ENCODE assay signal across 15 cellular contexts in the genomic region with DNA sequence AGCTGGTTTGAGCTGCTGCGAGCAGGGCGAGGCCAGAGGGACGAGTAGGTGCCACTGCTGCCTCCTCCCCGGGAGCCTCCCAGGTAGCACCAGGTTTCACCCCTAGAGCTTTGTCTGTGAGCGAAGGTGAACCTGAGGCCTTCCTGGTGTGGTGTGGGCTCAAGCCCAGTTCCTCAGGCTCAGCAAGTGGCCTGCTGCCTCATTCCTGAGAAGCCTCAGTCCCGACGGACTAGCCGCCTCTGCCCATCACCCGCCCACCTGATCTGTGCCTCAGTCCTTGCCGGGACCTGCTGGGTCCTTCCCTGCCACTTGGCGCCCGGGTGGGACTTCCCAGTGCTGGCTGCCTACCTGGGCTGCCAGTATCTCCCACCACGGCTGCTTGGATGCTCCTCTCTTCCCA. TPM values are rescaled to one million over a fixed set of nuclear protein-coding genes. Genes with fewer than 3 reads are reported as not detected.
A peak's percentile ranks its signal among the peaks of the same experiment; 100 is the strongest.
DNase-seq lines count a peak whose midpoint lies in the region; ATAC-seq and TF ChIP-seq lines count a peak whose summit lies in the region.
"Had no signal": no experiment of that assay in that cellular context is flagged by ENCODE, and none has a peak within 500 bp of the region (broad histone marks: within the 10 kb centered on the region; RNA-seq: fewer than 3 reads in every experiment).

No MANE protein-coding gene starts in this region.

- H3K9me3 Mint-ChIP-seq in activated CD4-positive, alpha-beta T cell treated with anti-CD3 and anti-CD28 coated beads, Interleukin-2, amount 10 ng/mL, durations not matched to agents 7 days and 5 days: peaks cover 8% of the 10 kb centered on the region
- peaks cover 6% of the 10 kb centered on the region for H3K9me3 Mint-ChIP-seq in activated naive CD8-positive, alpha-beta T cell treated with anti-CD3 and anti-CD28 coated beads, Interleukin-2, amount 10 ng/mL, durations not matched to agents 7 days and 5 days
- peaks cover 6% of the 10 kb centered on the region for H3K9me3 Mint-ChIP-seq in stimulated activated effector memory CD8-positive, alpha-beta T cell treated with anti-CD3 and anti-CD28 coated beads, Interleukin-12 subunit alpha, Interleukin-12 subunit beta, amount 100 ng/mL, for 72 hours

- H3K27me3 ChIP-seq in Karpas-422 (ENCODE audit: low read length): no peaks in the 10 kb centered on the region
- H3K27me3 ChIP-seq: body of pancreas, dorsolateral prefrontal cortex, right atrium auricular region had no signal

- no peaks in the 10 kb centered on the region for H4K20me1 ChIP-seq in Karpas-422 (ENCODE audit: insufficient read depth, low read depth, low read length)

- peaks cover 60% of the 10 kb centered on the region for H3K4me1 Mint-ChIP-seq in activated CD4-positive, alpha-beta T cell treated with anti-CD3 and anti-CD28 coated beads, Interleukin-2, amount 10 ng/mL, durations not matched to agents 7 days and 5 days
- H3K4me1 Mint-ChIP-seq in activated naive CD8-positive, alpha-beta T cell treated with anti-CD3 and anti-CD28 coated beads, Interleukin-2, amount 10 ng/mL, durations not matched to agents 7 days and 5 days: peaks cover 39% of the 10 kb centered on the region
- H3K4me1 Mint-ChIP-seq in stimulated activated effector memory CD8-positive, alpha-beta T cell treated with anti-CD3 and anti-CD28 coated beads, Interleukin-12 subunit alpha, Interleukin-12 subunit beta, amount 100 ng/mL, for 72 hours: peaks cover 60% of the 10 kb centered on the region

- peak overlapping the region; percentile 83 for H3K27ac Mint-ChIP-seq in activated CD4-positive, alpha-beta T cell treated with anti-CD3 and anti-CD28 coated beads, Interleukin-2, amount 10 ng/mL, durations not matched to agents 7 days and 5 days
- peak overlapping the region; percentile 96 for H3K27ac Mint-ChIP-seq in activated naive CD8-positive, alpha-beta T cell treated with anti-CD3 and anti-CD28 coated beads, Interleukin-2, amount 10 ng/mL, durations not matched to agents 7 days and 5 days
- peak overlapping the region; percentile 98 for H3K27ac Mint-ChIP-seq in stimulated activated effector memory CD8-positive, alpha-beta T cell treated with anti-CD3 and anti-CD28 coated beads, Interleukin-12 subunit alpha, Interleukin-12 subunit beta, amount 100 ng/mL, for 72 hours

- H3K4me3 ChIP-seq in Karpas-422 (ENCODE audit: low read length): peak overlapping the region; percentile 95
- H3K4me3 ChIP-seq: body of pancreas, dorsolateral prefrontal cortex, right atrium auricular region had no signal

- H3K36me3 ChIP-seq in Karpas-422 (ENCODE audit: insufficient read depth, low read length): peaks cover 19% of the 10 kb centered on the region
- H3K36me3 ChIP-seq: right atrium auricular region had no signal

- peak overlapping the region; percentile 90 for H3K4me2 ChIP-seq in Karpas-422 (ENCODE audit: low read depth, low read length, poor library complexity, severe bottlenecking)

- TF ChIP-seq CTCF in GM13976 (IDR thresholded peaks at IDR 0.05; ENCODE audit: borderline replicate concordance, control extremely low read depth, extremely low read depth, insufficient read depth, missing control alignments): no peak

- H3K27ac ChIP-seq in Karpas-422 (ENCODE audit: low read length): peak overlapping the region; percentile 95
- H3K27ac ChIP-seq: body of pancreas, dorsolateral prefrontal cortex, left ventricle myocardium inferior, right atrium auricular region had no signal

- POLR2A ChIA-PET in activated CD4-positive, alpha-beta T cell treated with anti-CD3 and anti-CD28 coated beads, Interleukin-2, amount 10 ng/mL, durations not matched to agents 7 days and 5 days (lab: Charles Lee): interaction anchor here (0.6 kb wide), 1 partner anchor 29 kb away, joined by 6 read pairs; no protein-coding TSS in a partner anchor
- POLR2A ChIA-PET in activated naive CD8-positive, alpha-beta T cell treated with anti-CD3 and anti-CD28 coated beads, Interleukin-2, amount 10 ng/mL, durations not matched to agents 7 days and 5 days (lab: Charles Lee): interaction anchor here (0.6 to 5.1 kb wide), 4 partner anchors 36 to 58 kb away, joined by 3 to 35 read pairs (median 5); partner anchors contain the start of gene SLX4

- H3K9ac ChIP-seq in Karpas-422 (ENCODE audit: low read length): peak overlapping the region; percentile 98

- no peak for ATAC-seq in activated naive CD8-positive, alpha-beta T cell treated with anti-CD3 and anti-CD28 coated beads, Interleukin-2, amount 10 ng/mL, durations not matched to agents 7 days and 5 days (ENCODE audit: low read depth)
- ATAC-seq in stimulated activated effector memory CD8-positive, alpha-beta T cell treated with anti-CD3 and anti-CD28 coated beads, Interleukin-12 subunit alpha, Interleukin-12 subunit beta, amount 100 ng/mL, for 72 hours: no peak
- no peak for ATAC-seq in GM21367 (IDR thresholded peaks at IDR 0.05; ENCODE audit: unreplicated experiment)
- ATAC-seq: body of pancreas had no signal

- peak overlapping the region; percentile 98 for H3K4me3 Mint-ChIP-seq in activated CD4-positive, alpha-beta T cell treated with anti-CD3 and anti-CD28 coated beads, Interleukin-2, amount 10 ng/mL, durations not matched to agents 7 days and 5 days
- H3K4me3 Mint-ChIP-seq in activated naive CD8-positive, alpha-beta T cell treated with anti-CD3 and anti-CD28 coated beads, Interleukin-2, amount 10 ng/mL, durations not matched to agents 7 days and 5 days: peak overlapping the region; percentile 96
- H3K4me3 Mint-ChIP-seq in stimulated activated effector memory CD8-positive, alpha-beta T cell treated with anti-CD3 and anti-CD28 coated beads, Interleukin-12 subunit alpha, Interleukin-12 subunit beta, amount 100 ng/mL, for 72 hours: peak overlapping the region; percentile 99
- H3K4me3 Mint-ChIP-seq: neural crest cell had no signal

- H3K9me2 ChIP-seq in Karpas-422 (replicated peaks; ENCODE audit: insufficient read depth, low read length): no peaks in the 10 kb centered on the region

- in situ Hi-C loops in GM13976 (cut with MboI; ENCODE audit: low sequenced_read_pairs, unreplicated experiment): no loop called here

- H3K79me2 ChIP-seq in Karpas-422 (ENCODE audit: low read length): peaks cover 58% of the 10 kb centered on the region

- peaks cover 3% of the 10 kb centered on the region for H3K9me3 ChIP-seq in Karpas-422 (ENCODE audit: low read length)

- H2AFZ ChIP-seq in Karpas-422 (ENCODE audit: low read length): no peak overlapping the region

- no peak for DNase-seq in activated CD4-positive, alpha-beta T cell treated with anti-CD3 and anti-CD28 coated beads, Interleukin-2, amount 10 ng/mL, durations not matched to agents 7 days and 5 days
- no peak for DNase-seq in activated CD4-positive, alpha-beta T cell treated with anti-CD3 and anti-CD28 coated beads for 48 hours
- DNase-seq in Karpas-422 (no peak), GM13976 (ENCODE audit: low spot score) (no peak), 8988T (no peak)
- no peak for DNase-seq in activated naive CD8-positive, alpha-beta T cell treated with anti-CD3 and anti-CD28 coated beads, Interleukin-2, amount 10 ng/mL, durations not matched to agents 7 days and 5 days
- peak in 1 of 2 donors; percentile 54 for DNase-seq in stimulated activated effector memory CD8-positive, alpha-beta T cell treated with anti-CD3 and anti-CD28 coated beads, Interleukin-12 subunit alpha, Interleukin-12 subunit beta, amount 100 ng/mL, for 72 hours (ENCODE audit: low spot score in 2 of 2)
- DNase-seq: body of pancreas, Calu3, dorsolateral prefrontal cortex, left ventricle myocardium inferior, NCI-H2081 had no signal

- H3K4me1 ChIP-seq in Karpas-422 (ENCODE audit: low read length): peaks cover 49% of the 10 kb centered on the region
- H3K4me1 ChIP-seq: body of pancreas, left ventricle myocardium inferior had no signal

- H3K27me3 Mint-ChIP-seq in activated CD4-positive, alpha-beta T cell treated with anti-CD3 and anti-CD28 coated beads, Interleukin-2, amount 10 ng/mL, durations not matched to agents 7 days and 5 days: no peaks in the 10 kb centered on the region
- no peaks in the 10 kb centered on the region for H3K27me3 Mint-ChIP-seq in activated naive CD8-positive, alpha-beta T cell treated with anti-CD3 and anti-CD28 coated beads, Interleukin-2, amount 10 ng/mL, durations not matched to agents 7 days and 5 days

- CTCF ChIA-PET in activated CD4-positive, alpha-beta T cell treated with anti-CD3 and anti-CD28 coated beads, Interleukin-2, amount 10 ng/mL, durations not matched to agents 7 days and 5 days (lab: Charles Lee): interaction anchor here (1.0 to 1.2 kb wide), 2 partner anchors 51 to 678 kb away, joined by 3 to 4 read pairs; no protein-coding TSS in a partner anchor

- peaks cover 53% of the 10 kb centered on the region for H3K36me3 Mint-ChIP-seq in activated CD4-positive, alpha-beta T cell treated with anti-CD3 and anti-CD28 coated beads, Interleukin-2, amount 10 ng/mL, durations not matched to agents 7 days and 5 days (ENCODE audit: low read depth)
- peaks cover 34% of the 10 kb centered on the region for H3K36me3 Mint-ChIP-seq in activated naive CD8-positive, alpha-beta T cell treated with anti-CD3 and anti-CD28 coated beads, Interleukin-2, amount 10 ng/mL, durations not matched to agents 7 days and 5 days
- peaks cover 62% of the 10 kb centered on the region for H3K36me3 Mint-ChIP-seq in stimulated activated effector memory CD8-positive, alpha-beta T cell treated with anti-CD3 and anti-CD28 coated beads, Interleukin-12 subunit alpha, Interleukin-12 subunit beta, amount 100 ng/mL, for 72 hours

RNA-seq across cellular contexts. Expression of gene NLRC3, which starts 1.7 kb away (rescaled TPM):
- 10 to 100 TPM; 80.7 to 98.7 TPM for total RNA-seq in activated CD4-positive, alpha-beta T cell treated with anti-CD3 and anti-CD28 coated beads, Interleukin-2, amount 10 ng/mL, durations not matched to agents 7 days and 5 days
- total RNA-seq in Karpas-422 (2014; rRNA removed; shearing (Covaris generic); ENCODE audit: low replicate concordance): 22.4 and 31.5 TPM in 2 replicates
- 10 to 100 TPM; 95.9 to 97.4 TPM for total RNA-seq in activated naive CD8-positive, alpha-beta T cell treated with anti-CD3 and anti-CD28 coated beads, Interleukin-2, amount 10 ng/mL, durations not matched to agents 7 days and 5 days
- total RNA-seq: neural crest cell had no signal

RNA-seq across cellular contexts. Expression of gene SLX4, which starts 35.9 kb away (rescaled TPM):
- total RNA-seq in activated CD4-positive, alpha-beta T cell treated with anti-CD3 and anti-CD28 coated beads, Interleukin-2, amount 10 ng/mL, durations not matched to agents 7 days and 5 days: 10 to 100 TPM; 13.2 to 13.8 TPM
- 9.1 and 12.7 TPM in 2 replicates for total RNA-seq in Karpas-422 (2014; rRNA removed; shearing (Covaris generic); ENCODE audit: low replicate concordance)
- 10 to 100 TPM; 16.8 to 16.9 TPM for total RNA-seq in activated naive CD8-positive, alpha-beta T cell treated with anti-CD3 and anti-CD28 coated beads, Interleukin-2, amount 10 ng/mL, durations not matched to agents 7 days and 5 days
